ENCODE assay signal across 8 cellular contexts in genomic region chr1:145918144-145918991, GRCh38.
DNase-seq lines count a peak whose midpoint lies in the region; ATAC-seq and TF ChIP-seq lines count a peak whose summit lies in the region.

Gene PEX11B, minus strand, starts transcription at chr1:145918717. Its CDS starts 29 bp downstream, at chr1:145918688.

- H3K27ac ChIP-seq in caudate nucleus (ENCODE audit: low read depth, low read length): peak within 1 kb of the TSS; percentile 98

- TF ChIP-seq CTCF in AG09309 (IDR thresholded peaks at IDR 0.05; ENCODE audit: control insufficient read depth, insufficient read depth, low read depth, low read length, missing control alignments): no peak

- peak within 1 kb of the TSS; percentile 96 for H3K4me3 ChIP-seq in AG09309 (ENCODE audit: control insufficient read depth, low read depth, low read length)

- ATAC-seq in GM19043 (IDR thresholded peaks at IDR 0.05; ENCODE audit: low read depth, unreplicated experiment) (peak; percentile 84), HG03354 (IDR thresholded peaks at IDR 0.05; ENCODE audit: poor library complexity, severe bottlenecking, unreplicated experiment) (peak; percentile 77)

- DNase-seq in AG09309 (ENCODE audit: low read depth) (peak; percentile 41), NCI-H446 (lab: John Stamatoyannopoulos, UW) (peak; percentile 79 to 85), caudate nucleus (lab: John Stamatoyannopoulos, UW) (peak; percentile 49 to 98 (median 90)), islet precursor cell (peak; percentile 92)
- DNase-seq in activated CD4-positive, CD25-positive, alpha-beta regulatory T cell (lab: John Stamatoyannopoulos, UW): peak; percentile 89 to 93 (median 93)
- peak; percentile 83 to 91 (median 87) for DNase-seq in stimulated activated CD4-positive, alpha-beta T cell treated with anti-CD3 and anti-CD28 coated beads, Interleukin-12 subunit alpha, Interleukin-12 subunit beta, amount 100 ng/mL, for 48 hours (ENCODE audit: low read depth in 2 of 3, low spot score in 1 of 3)

Comparison
In these comparisons a context has a peak if more than half of its experiments do, and no peak if none do; other contexts are left out.
1. Peak in every context shown above with its lines: DNase-seq, ATAC-seq, H3K4me3 ChIP-seq and H3K27ac ChIP-seq.
2. DNase-seq: peak in every context shown above with its lines; median percentile 93 in activated CD4-positive, CD25-positive, alpha-beta regulatory T cell; 92 in islet precursor cell; 90 in caudate nucleus; 87 in stimulated activated CD4-positive, alpha-beta T cell treated with anti-CD3 and anti-CD28 coated beads, Interleukin-12 subunit alpha, Interleukin-12 subunit beta, amount 100 ng/mL, for 48 hours; 82 in NCI-H446; 41 in AG09309.